Comparison of ENCODE assay signal across 2 cellular contexts in genomic region chr17:54455251-54455868, GRCh38.
TF ChIP-seq lines count a peak whose summit lies in the region.

No MANE protein-coding gene starts in this region.

TF ChIP-seq in HepG2, 621 proteins besides CTCF, POLR2A, EP300 and RAD21 (continued from another document):
- TF ChIP-seq, protein P1, sequence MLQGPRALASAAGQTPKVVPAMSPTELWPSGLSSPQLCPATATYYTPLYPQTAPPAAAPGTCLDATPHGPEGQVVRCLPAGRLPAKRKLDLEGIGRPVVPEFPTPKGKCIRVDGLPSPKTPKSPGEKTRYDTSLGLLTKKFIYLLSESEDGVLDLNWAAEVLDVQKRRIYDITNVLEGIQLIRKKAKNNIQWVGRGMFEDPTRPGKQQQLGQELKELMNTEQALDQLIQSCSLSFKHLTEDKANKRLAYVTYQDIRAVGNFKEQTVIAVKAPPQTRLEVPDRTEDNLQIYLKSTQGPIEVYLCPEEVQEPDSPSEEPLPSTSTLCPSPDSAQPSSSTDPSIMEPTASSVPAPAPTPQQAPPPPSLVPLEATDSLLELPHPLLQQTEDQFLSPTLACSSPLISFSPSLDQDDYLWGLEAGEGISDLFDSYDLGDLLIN (CRISPR knock-in tag; IDR thresholded peaks at IDR 0.05; ENCODE audit: borderline replicate concordance), result no peak
- TF ChIP-seq ZFP36 (IDR thresholded peaks at IDR 0.05; ENCODE audit: borderline replicate concordance, low read depth, low read length, partially characterized antibody) (peak; percentile 79), ATF1 (CRISPR knock-in tag; IDR thresholded peaks at IDR 0.05) (no peak)

TF ChIP-seq in GM12891, 5 proteins besides CTCF, POLR2A, EP300 and RAD21 (continued from another document):
- TF ChIP-seq POLR2AphosphoS5 (IDR thresholded peaks at IDR 0.05; ENCODE audit: low read depth, low read length), result no peak
